Comparison of ENCODE assay signal across 27 cellular contexts in the genomic region with DNA sequence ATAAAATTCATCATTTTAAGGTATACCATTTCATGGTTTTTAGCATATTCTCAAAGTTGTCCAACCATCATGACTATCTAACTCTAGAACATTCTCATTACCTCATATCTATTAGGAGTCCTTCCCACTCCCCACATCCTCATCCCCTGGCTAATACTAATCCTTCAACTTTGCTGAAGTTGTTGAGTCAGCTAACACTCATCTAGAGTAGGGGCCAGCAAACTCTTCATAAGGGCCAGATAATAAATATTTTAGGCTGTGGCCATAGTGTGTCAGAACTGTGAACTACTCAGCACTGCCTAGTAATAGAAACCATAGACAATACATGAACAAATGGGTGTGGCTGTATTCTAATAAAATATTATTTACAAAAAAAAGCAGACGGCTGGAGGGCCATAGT. TPM values are rescaled to one million over a fixed set of nuclear protein-coding genes. Genes with fewer than 3 reads are reported as not detected.
DNase-seq lines count a peak whose midpoint lies in the region; ATAC-seq, FAIRE-seq and TF ChIP-seq lines count a peak whose summit lies in the region.
"Had no signal": no experiment of that assay in that cellular context is flagged by ENCODE, and none has a peak within 500 bp of the region (broad histone marks: within the 10 kb centered on the region; RNA-seq: fewer than 3 reads in every experiment).

No MANE protein-coding gene starts in this region.

- in situ Hi-C loops in K562 (cut with MboI), result loop anchor here (10.0 kb wide), 1 partner anchor 240 kb away; a partner anchor contains a TSS

- H3K4me1 ChIP-seq in ACC112 (ENCODE audit: control insufficient read depth, insufficient read depth, low read length, unreplicated experiment) (peaks cover 55% of the 10 kb centered on the region), K562 (replicated peaks in 1 of 2; ENCODE audit: control insufficient read depth in 2 of 2, insufficient read depth in 2 of 2, low read length in 2 of 2) (peaks cover 7 to 10% of the 10 kb centered on the region in 2 experiments; a peak in 3 of 5 replicates)

- H4K20me1 ChIP-seq in K562 (replicated peaks; ENCODE audit: control insufficient read depth, insufficient read depth, low read length), result no peaks in the 10 kb centered on the region

- DNase-seq in LHCN-M2 (ENCODE audit: low read depth) (peak; percentile 70), K562 (ENCODE audit: extremely low read depth in 1 of 4, low spot score in 3 of 4) (no peak), iris pigment epithelial cell (ENCODE audit: low read depth) (peak; percentile 83), GM12892 (ENCODE audit: insufficient read length) (no peak), retina (no peak)
- DNase-seq in activated CD8-positive, alpha-beta memory T cell treated with anti-CD3 and anti-CD28 coated beads for 24 hours, result no peak
- DNase-seq: ACHN; activated CD4-positive, alpha-beta T cell treated with anti-CD3 and anti-CD28 coated beads for 1 hour; activated effector memory CD4-positive, alpha-beta T cell treated with Interleukin-2 at 50 U/mL for 16 hours; adrenal gland; CD4-positive, CD25-positive, alpha-beta regulatory T cell; DND-41; endodermal cell; left ventricle myocardium inferior; NCI-H1048; NCI-H2081; NCI-H510A; SHP77 treated with DMSO at 0.1 percent for 48 hours; stimulated activated naive CD4-positive, alpha-beta T cell treated with Interleukin-2 at 50 U/mL for 16 hours; T-helper 9 cell; upper lobe of left lung had no signal

- no peak for TF ChIP-seq POLR2A in K562 (conservative IDR thresholded peaks at IDR 0.05)
- TF ChIP-seq POLR2A in GM12892 (IDR thresholded peaks at IDR 0.05; ENCODE audit: low read depth, low read length), result no peak

- no peak for TF ChIP-seq EP300 in K562 (IDR thresholded peaks at IDR 0.05; ENCODE audit: low read length)

- no peak for TF ChIP-seq CTCF in K562 (IDR thresholded peaks at IDR 0.05 in 2 of 3, conservative IDR thresholded peaks at IDR 0.05 in 1 of 3; ENCODE audit: insufficient read depth in 2 of 3, low read depth in 1 of 3, low read length in 3 of 3)

- no peak for TF ChIP-seq RAD21 in K562 (CRISPR knock-in tag; conservative IDR thresholded peaks at IDR 0.05 in 1 of 2, IDR thresholded peaks at IDR 0.05 in 1 of 2)

- BruUV-seq in K562 (replicated peaks; lab: Mats Ljungman, UMichigan), result no TSS peak

- POLR2A ChIA-PET in K562 (lab: Yijun Ruan, JAX), result no interaction called here

- no peak overlapping the region for H3K9ac ChIP-seq in K562 (ENCODE audit: insufficient read depth in 1 of 2, low read depth in 2 of 2, low read length in 2 of 2)

- peaks cover 32% of the 10 kb centered on the region for H3K36me3 ChIP-seq in ACC112 (ENCODE audit: insufficient read depth, low read length)
- peaks cover 25% of the 10 kb centered on the region for H3K36me3 ChIP-seq in K562 (ENCODE audit: control insufficient read depth, insufficient read depth, low read length)
- H3K36me3 ChIP-seq: right atrium auricular region had no signal

- H3K79me2 ChIP-seq in ACC112 (ENCODE audit: control insufficient read depth, insufficient read depth, low read length, unreplicated experiment), result peaks cover 65% of the 10 kb centered on the region
- H3K79me2 ChIP-seq in K562 (ENCODE audit: control insufficient read depth, insufficient read depth, low read length), result no peaks in the 10 kb centered on the region

- H3K4me3 ChIP-seq in ACC112 (ENCODE audit: low read depth, low read length) (no peak overlapping the region), K562 (no peak overlapping the region)
- H3K4me3 ChIP-seq: adrenal gland, HAP-1, left ventricle myocardium inferior, right atrium auricular region, upper lobe of left lung had no signal

- H3K9me3 ChIP-seq in K562 (replicated peaks; ENCODE audit: control insufficient read depth, insufficient read depth, low read depth, low read length), result no peaks in the 10 kb centered on the region
- H3K9me3 ChIP-seq: adrenal gland, HAP-1, left ventricle myocardium inferior, right atrium auricular region, upper lobe of left lung had no signal

- WGBS in K562 (ENCODE audit: insufficient coverage, low coverage, missing lambda C conversion rate), result 100% methylated on average over 1 of the region's 1 CpG

- FAIRE-seq in K562 (lab: Jason Lieb, UNC), result no peak
- FAIRE-seq in GM12892 (lab: Jason Lieb, UNC), result no peak
- FAIRE-seq: GM19239 had no signal

- H3K27me3 ChIP-seq in ACC112 (ENCODE audit: insufficient read depth, low read length) (no peaks in the 10 kb centered on the region), K562 (ENCODE audit: control insufficient read depth in 2 of 2, insufficient read depth in 2 of 2, low read length in 2 of 2) (no peaks in the 10 kb centered on the region)
- H3K27me3 ChIP-seq: adrenal gland, right atrium auricular region, upper lobe of left lung had no signal

- CTCF ChIA-PET in K562 (lab: Yijun Ruan, JAX; ENCODE audit: low intra/inter-chr PET ratio), result interaction anchor here (0.6 kb wide), 1 partner anchor 244 kb away, joined by 3 read pairs; no protein-coding TSS in a partner anchor

- H3K27ac ChIP-seq in ACC112 (ENCODE audit: low read depth, low read length) (peak overlapping the region; percentile 71), K562 (ENCODE audit: extremely low read depth, low read depth, low read length) (no peak overlapping the region)
- H3K27ac ChIP-seq: adrenal gland, HL-60, left ventricle myocardium inferior, right atrium auricular region had no signal

- no peak for ATAC-seq in K562
- ATAC-seq in HG02973 (IDR thresholded peaks at IDR 0.05; ENCODE audit: unreplicated experiment), result no peak

- intact Hi-C loops in K562 (cut with micrococcal nuclease), result loop anchor here (5.0 kb wide), 1 partner anchor 67 kb away; no protein-coding TSS in a partner anchor

- H2AFZ ChIP-seq in ACC112 (ENCODE audit: low read length, unreplicated experiment) (no peak overlapping the region), K562 (ENCODE audit: low read depth, low read length) (no peak overlapping the region)

- H3K4me2 ChIP-seq in K562 (ENCODE audit: insufficient read depth, low read length), result no peak overlapping the region

- no peaks in the 10 kb centered on the region for H3K9me1 ChIP-seq in K562 (ENCODE audit: control insufficient read depth, insufficient read depth, low read length)

TF ChIP-seq in K562, 482 proteins besides CTCF, POLR2A, EP300 and RAD21:
- TF ChIP-seq ZNF316 (IDR thresholded peaks at IDR 0.05) (peak; percentile 22; the same call in 1 of the 2 replicates), ZNF253 (CRISPR knock-in tag; conservative IDR thresholded peaks at IDR 0.05) (no peak)
TF ChIP-seq in K562: peak in this region for 1.

RNA-seq across cellular contexts. Expression of a gene that starts 43.0 kb away (rescaled TPM):
- 47.1 and 54.6 TPM in 2 replicates for total RNA-seq in LHCN-M2 (2014; rRNA removed)
- 15.5 TPM for polyA plus RNA-seq in LHCN-M2 (2012)
- total RNA-seq in K562 (2011; cell fraction: chromatin; rRNA removed; ENCODE audit: low replicate concordance), result 35.1 and 99.5 TPM in 2 replicates
- 118 and 119 TPM in 2 replicates for total RNA-seq in K562 (2011; cell fraction: nucleolus; rRNA removed)
- 78.9 and 84.8 TPM in 2 replicates for total RNA-seq in K562 (2011; cell fraction: nucleoplasm; rRNA removed)
- 85.5 and 99.4 TPM in 2 replicates for total RNA-seq in K562 (2014; rRNA removed)
- total RNA-seq in K562 (2014; rRNA removed; fragmentation: Illumina TruSeq; extraction: Trizol), result 30.7 and 33.8 TPM in 2 replicates
- 38.9 and 39.7 TPM in 2 replicates for total RNA-seq in K562 (2015; rRNA removed; fragmentation: Illumina TruSeq; extraction: Trizol)
- 56.4 and 57.5 TPM in 2 replicates for total RNA-seq in K562 (2021)
- polyA plus RNA-seq in K562 (2011; rRNA removed), result 35.9 and 39.0 TPM in 2 replicates
- 46.7 and 101 TPM in 2 replicates for polyA plus RNA-seq in K562 (2011; cell fraction: cytosol; rRNA removed)
- 32.1 and 53.1 TPM in 2 replicates for polyA plus RNA-seq in K562 (2011; cell fraction: nucleus; rRNA removed)
- 40.2 and 44.0 TPM in 2 replicates for polyA plus RNA-seq in K562 (2012)
- polyA plus RNA-seq in K562 (2014; fragmentation: Illumina TruSeq; extraction: Trizol), result 52.4 and 53.1 TPM in 2 replicates
- polyA plus RNA-seq in K562 (2014; fragmentation: Nextera tagmentation; extraction: Ambion mirVana), result 10 to 100 TPM in 1 of 2 experiments, 1 to 10 TPM in 1; 7.9 to 13.0 TPM
- polyA plus RNA-seq in K562 (2014; rRNA removed), result 94.5 and 94.7 TPM in 2 replicates
- 39.1 and 54.9 TPM in 2 replicates for polyA minus RNA-seq in K562 (2011; rRNA and poly(A)+ RNA removed)
- 30.2 and 38.8 TPM in 2 replicates for polyA minus RNA-seq in K562 (2011; cell fraction: cytosol; rRNA and poly(A)+ RNA removed)
- 23.4 and 26.4 TPM in 2 replicates for polyA minus RNA-seq in K562 (2011; cell fraction: nucleus; rRNA and poly(A)+ RNA removed)
- polyA plus RNA-seq in GM12892 (2012; ENCODE audit: missing spikeins), result 25.1 TPM

Comparison
In these comparisons a context has a peak if more than half of its experiments do, and no peak if none do; other contexts are left out.
1. DNase-seq: peak in LHCN-M2 (single experiment) and iris pigment epithelial cell (single experiment); none in K562 (0 of 4), GM12892 (single experiment), activated CD8-positive, alpha-beta memory T cell treated with anti-CD3 and anti-CD28 coated beads for 24 hours (single experiment) and retina (single experiment).